In genomic region chr6:144624246-144624645, GRCh38 we compare ENCODE assay signal across 1 cellular context.
TF ChIP-seq lines count a peak whose summit lies in the region.

No MANE protein-coding gene starts in this region.

TF ChIP-seq in WTC11, 78 proteins besides CTCF, POLR2A, EP300 and RAD21:
- TF ChIP-seq PRDM15 (CRISPR knock-in tag; IDR thresholded peaks at IDR 0.05) (no peak), ZNF219 (CRISPR knock-in tag; IDR thresholded peaks at IDR 0.05; ENCODE audit: borderline replicate concordance) (no peak), KAT7 (CRISPR knock-in tag; IDR thresholded peaks at IDR 0.05; ENCODE audit: borderline replicate concordance) (no peak)
